In genomic region chr11:48002565-48002964, GRCh38 we compare ENCODE assay signal across 13 cellular contexts. TPM values are rescaled to one million over a fixed set of nuclear protein-coding genes. Genes with fewer than 3 reads are reported as not detected.
DNase-seq lines count a peak whose midpoint lies in the region; ATAC-seq and TF ChIP-seq lines count a peak whose summit lies in the region.
"Had no signal": no experiment of that assay in that cellular context is flagged by ENCODE, and none has a peak within 500 bp of the region (broad histone marks: within the 10 kb centered on the region; RNA-seq: fewer than 3 reads in every experiment).

No MANE protein-coding gene starts in this region.

- H3K4me1 ChIP-seq in lower lobe of right lung (peaks cover 46% of the 10 kb centered on the region), A673 (ENCODE audit: insufficient read depth, low read length, poor library complexity, severe bottlenecking) (no peaks in the 10 kb centered on the region)
- H3K4me1 ChIP-seq: parathyroid adenoma, SJCRH30 had no signal

- H3K9me3 ChIP-seq in lower lobe of right lung, result no peaks in the 10 kb centered on the region
- H3K9me3 ChIP-seq in A673 (ENCODE audit: low read depth, low read length, poor library complexity, severe bottlenecking), result no peaks in the 10 kb centered on the region
- H3K9me3 ChIP-seq: SJCRH30 had no signal

- no peak for TF ChIP-seq CTCF in CD14-positive monocyte (IDR thresholded peaks at IDR 0.05)
- no peak for TF ChIP-seq CTCF in WTC11 (IDR thresholded peaks at IDR 0.05)
- no peak for TF ChIP-seq CTCF in lower lobe of right lung (IDR thresholded peaks at IDR 0.05)
- no peak for TF ChIP-seq CTCF in A673 (conservative IDR thresholded peaks at IDR 0.05; ENCODE audit: low read depth, low read length)

- H3K4me3 Mint-ChIP-seq in CD14-positive monocyte, result no peak overlapping the region
- H3K4me3 Mint-ChIP-seq in WTC11, result no peak overlapping the region

- H3K27ac ChIP-seq in lower lobe of right lung (peak overlapping the region; percentile 3), A673 (ENCODE audit: low read depth, low read length, poor library complexity, severe bottlenecking) (no peak overlapping the region)
- H3K27ac ChIP-seq: parathyroid adenoma, SJCRH30 had no signal

- CTCF ChIA-PET in WTC11 (lab: Charles Lee), result interaction anchor here (0.6 to 1.1 kb wide), 2 partner anchors 13 to 115 kb away, joined by 3 read pairs; no protein-coding TSS in a partner anchor
- CTCF ChIA-PET in A673 (lab: Charles Lee), result no interaction called here

- peak overlapping the region in 4 of 7 donors; percentile 57 to 87 (median 75) for H3K27ac Mint-ChIP-seq in CD14-positive monocyte
- H3K27ac Mint-ChIP-seq in WTC11, result peak overlapping the region; percentile 65; the same call in 1 of the 2 replicates

- ATAC-seq in WTC11 (no peak), lower lobe of right lung (no peak), HG02885 (IDR thresholded peaks at IDR 0.05; ENCODE audit: poor library complexity, unreplicated experiment) (no peak)
- ATAC-seq: left lobe of liver had no signal

- H3K4me1 Mint-ChIP-seq in CD14-positive monocyte (peaks cover 71% of the 10 kb centered on the region), WTC11 (peaks cover 46% of the 10 kb centered on the region)

- DNase-seq in CD14-positive monocyte (ENCODE audit: low spot score) (no peak), DMS153 (lab: John Stamatoyannopoulos, UW) (peak; percentile 26), WTC11 (ENCODE audit: low spot score) (no peak), lower lobe of right lung (peak; percentile 9), hepatic stellate cell (ENCODE audit: low spot score) (no peak), A673 (ENCODE audit: low spot score) (no peak)
- DNase-seq: activated CD4-positive, alpha-beta T cell treated with anti-CD3 and anti-CD28 coated beads for 4 hours; anterior cingulate cortex; NCI-H446; SJCRH30 had no signal

- H3K36me3 Mint-ChIP-seq in CD14-positive monocyte (peaks cover 19 to 26% of the 10 kb centered on the region in 2 donors), WTC11 (no peaks in the 10 kb centered on the region)

- H3K27me3 Mint-ChIP-seq in CD14-positive monocyte (ENCODE audit: low read depth in 3 of 3) (peaks cover 0 to 2% (median 1%) of the 10 kb centered on the region in 3 donors), WTC11 (ENCODE audit: low read depth) (no peaks in the 10 kb centered on the region)

- intact Hi-C loops in CD14-positive monocyte (cut with micrococcal nuclease) (no loop called here), lower lobe of right lung (cut with DNase I) (no loop called here), A673 (cut with micrococcal nuclease; ENCODE audit: unreplicated experiment) (no loop called here)

- H3K4me3 ChIP-seq in lower lobe of right lung (no peak overlapping the region), A673 (ENCODE audit: low read depth, low read length, poor library complexity, severe bottlenecking) (no peak overlapping the region)
- H3K4me3 ChIP-seq: SJCRH30 had no signal

- no TSS peak for BruUV-seq in A673 (replicated peaks; lab: Mats Ljungman, UMichigan)

- H3K27me3 ChIP-seq in lower lobe of right lung (ENCODE audit: low read depth), result no peaks in the 10 kb centered on the region
- H3K27me3 ChIP-seq in A673 (replicated peaks; ENCODE audit: insufficient read depth, low read depth, low read length, poor library complexity), result no peaks in the 10 kb centered on the region

- POLR2A ChIA-PET in WTC11 (lab: Charles Lee) (no interaction called here), A673 (lab: Charles Lee; ENCODE audit: low non-redundant PET) (no interaction called here)

- H3K9me3 Mint-ChIP-seq in CD14-positive monocyte, result peaks cover 0 to 2% (median 0%) of the 10 kb centered on the region in 7 donors
- no peaks in the 10 kb centered on the region for H3K9me3 Mint-ChIP-seq in WTC11

- H3K36me3 ChIP-seq in lower lobe of right lung (no peaks in the 10 kb centered on the region), A673 (ENCODE audit: insufficient read depth, low read length, poor library complexity, severe bottlenecking) (no peaks in the 10 kb centered on the region)
- H3K36me3 ChIP-seq: SJCRH30 had no signal

TF ChIP-seq in WTC11, 78 proteins besides CTCF, POLR2A, EP300 and RAD21:
- no peak for TF ChIP-seq ETV6 (CRISPR knock-in tag; IDR thresholded peaks at IDR 0.05)

RNA-seq across cellular contexts. Expression of gene PTPRJ, which starts 22.2 kb away (rescaled TPM):
- 10 to 100 TPM in 1 of 2 donors, 1 to 10 TPM in 1; 10.0 to 14.6 TPM for polyA plus RNA-seq in CD14-positive monocyte
- total RNA-seq in WTC11 (2021) (17.1 to 19.5 TPM (median 17.9 TPM) in 3 replicates), lower lobe of right lung (40.0 TPM), A673 (2021) (11.8 and 12.1 TPM in 2 replicates)

Comparison
In these comparisons a context has a peak if more than half of its experiments do, and no peak if none do; other contexts are left out.
1. DNase-seq: peak in DMS153 (single experiment) and lower lobe of right lung (single experiment); none in CD14-positive monocyte (single experiment), WTC11 (single experiment), hepatic stellate cell (single experiment) and A673 (single experiment).